ENCODE assay signal across 2 cellular contexts in genomic region chr12:70657621-70658286, GRCh38.
TF ChIP-seq lines count a peak whose summit lies in the region.

No MANE protein-coding gene starts in this region.

TF ChIP-seq in GM23338, 12 proteins besides CTCF, POLR2A, EP300 and RAD21:
- TF ChIP-seq REST (IDR thresholded peaks at IDR 0.05; ENCODE audit: unreplicated experiment), result no peak
- no peak for TF ChIP-seq JUNB (IDR thresholded peaks at IDR 0.05; ENCODE audit: unreplicated experiment)
- no peak for TF ChIP-seq ZNF331 (CRISPR knock-in tag; IDR thresholded peaks at IDR 0.05; ENCODE audit: low read depth)

TF ChIP-seq in GM12878, 131 proteins besides CTCF, POLR2A, EP300 and RAD21 (continued from another document):
- TF ChIP-seq, protein P1, sequence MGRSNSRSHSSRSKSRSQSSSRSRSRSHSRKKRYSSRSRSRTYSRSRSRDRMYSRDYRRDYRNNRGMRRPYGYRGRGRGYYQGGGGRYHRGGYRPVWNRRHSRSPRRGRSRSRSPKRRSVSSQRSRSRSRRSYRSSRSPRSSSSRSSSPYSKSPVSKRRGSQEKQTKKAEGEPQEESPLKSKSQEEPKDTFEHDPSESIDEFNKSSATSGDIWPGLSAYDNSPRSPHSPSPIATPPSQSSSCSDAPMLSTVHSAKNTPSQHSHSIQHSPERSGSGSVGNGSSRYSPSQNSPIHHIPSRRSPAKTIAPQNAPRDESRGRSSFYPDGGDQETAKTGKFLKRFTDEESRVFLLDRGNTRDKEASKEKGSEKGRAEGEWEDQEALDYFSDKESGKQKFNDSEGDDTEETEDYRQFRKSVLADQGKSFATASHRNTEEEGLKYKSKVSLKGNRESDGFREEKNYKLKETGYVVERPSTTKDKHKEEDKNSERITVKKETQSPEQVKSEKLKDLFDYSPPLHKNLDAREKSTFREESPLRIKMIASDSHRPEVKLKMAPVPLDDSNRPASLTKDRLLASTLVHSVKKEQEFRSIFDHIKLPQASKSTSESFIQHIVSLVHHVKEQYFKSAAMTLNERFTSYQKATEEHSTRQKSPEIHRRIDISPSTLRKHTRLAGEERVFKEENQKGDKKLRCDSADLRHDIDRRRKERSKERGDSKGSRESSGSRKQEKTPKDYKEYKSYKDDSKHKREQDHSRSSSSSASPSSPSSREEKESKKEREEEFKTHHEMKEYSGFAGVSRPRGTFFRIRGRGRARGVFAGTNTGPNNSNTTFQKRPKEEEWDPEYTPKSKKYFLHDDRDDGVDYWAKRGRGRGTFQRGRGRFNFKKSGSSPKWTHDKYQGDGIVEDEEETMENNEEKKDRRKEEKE (IDR thresholded peaks at IDR 0.05), result no peak
- TF ChIP-seq, protein P2, sequence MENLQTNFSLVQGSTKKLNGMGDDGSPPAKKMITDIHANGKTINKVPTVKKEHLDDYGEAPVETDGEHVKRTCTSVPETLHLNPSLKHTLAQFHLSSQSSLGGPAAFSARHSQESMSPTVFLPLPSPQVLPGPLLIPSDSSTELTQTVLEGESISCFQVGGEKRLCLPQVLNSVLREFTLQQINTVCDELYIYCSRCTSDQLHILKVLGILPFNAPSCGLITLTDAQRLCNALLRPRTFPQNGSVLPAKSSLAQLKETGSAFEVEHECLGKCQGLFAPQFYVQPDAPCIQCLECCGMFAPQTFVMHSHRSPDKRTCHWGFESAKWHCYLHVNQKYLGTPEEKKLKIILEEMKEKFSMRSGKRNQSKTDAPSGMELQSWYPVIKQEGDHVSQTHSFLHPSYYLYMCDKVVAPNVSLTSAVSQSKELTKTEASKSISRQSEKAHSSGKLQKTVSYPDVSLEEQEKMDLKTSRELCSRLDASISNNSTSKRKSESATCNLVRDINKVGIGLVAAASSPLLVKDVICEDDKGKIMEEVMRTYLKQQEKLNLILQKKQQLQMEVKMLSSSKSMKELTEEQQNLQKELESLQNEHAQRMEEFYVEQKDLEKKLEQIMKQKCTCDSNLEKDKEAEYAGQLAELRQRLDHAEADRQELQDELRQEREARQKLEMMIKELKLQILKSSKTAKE (IDR thresholded peaks at IDR 0.05; ENCODE audit: low read depth, poor library complexity, severe bottlenecking), result no peak
- TF ChIP-seq EZH2 (IDR thresholded peaks at IDR 0.05; ENCODE audit: borderline replicate concordance, control insufficient read depth, low read depth, low read length), result no peak
- TF ChIP-seq ZSCAN29 (IDR thresholded peaks at IDR 0.05), result no peak
- TF ChIP-seq LARP7 (IDR thresholded peaks at IDR 0.05), result no peak
- TF ChIP-seq ZZZ3 (IDR thresholded peaks at IDR 0.05; ENCODE audit: control insufficient read depth, insufficient read length, low read depth), result no peak
- no peak for TF ChIP-seq BHLHE40 (IDR thresholded peaks at IDR 0.05; ENCODE audit: borderline replicate concordance in 1 of 2, low read depth in 2 of 2, low read length in 1 of 2)
- no peak for TF ChIP-seq BCL11A (IDR thresholded peaks at IDR 0.05; ENCODE audit: low read depth, low read length)
- no peak for TF ChIP-seq SPI1 (IDR thresholded peaks at IDR 0.05; ENCODE audit: borderline replicate concordance, insufficient read depth, low read depth, low read length)
- no peak for TF ChIP-seq BACH1 (IDR thresholded peaks at IDR 0.05; ENCODE audit: borderline replicate concordance)
- no peak for TF ChIP-seq HDAC2 (IDR thresholded peaks at IDR 0.05)
- TF ChIP-seq IRF3 (IDR thresholded peaks at IDR 0.05), result no peak
- TF ChIP-seq ZNF622 (IDR thresholded peaks at IDR 0.05), result no peak
- TF ChIP-seq SREBF2 (IDR thresholded peaks at IDR 0.05; ENCODE audit: low read length), result no peak
- no peak for TF ChIP-seq MAX (IDR thresholded peaks at IDR 0.05; ENCODE audit: low read depth, low read length)
- TF ChIP-seq RCOR1 (conservative IDR thresholded peaks at IDR 0.05; ENCODE audit: low read depth, low read length), result no peak
- TF ChIP-seq IRF5 (IDR thresholded peaks at IDR 0.05; ENCODE audit: borderline replicate concordance), result no peak
